Comparison of ENCODE assay signal across 10 cellular contexts in the genomic region with DNA sequence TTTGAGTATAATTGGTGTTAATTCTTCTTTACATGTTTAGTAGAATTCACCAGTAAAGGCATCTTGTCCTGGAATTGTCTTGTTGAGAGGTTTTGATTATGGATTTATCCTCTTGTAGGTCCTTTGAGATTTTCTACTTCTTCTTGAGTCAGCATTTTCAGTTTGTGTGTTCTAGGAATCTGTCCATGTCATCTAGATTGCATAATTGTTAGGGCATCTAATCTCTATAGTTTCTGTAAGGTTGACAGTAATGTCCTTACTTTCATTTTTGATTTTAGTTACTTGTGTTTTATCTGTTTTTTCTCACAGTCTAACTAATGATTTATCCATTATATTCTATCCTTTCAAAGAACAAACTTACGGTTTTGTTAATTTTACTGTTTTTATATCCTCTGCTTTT.
DNase-seq lines count a peak whose midpoint lies in the region; ATAC-seq, FAIRE-seq and TF ChIP-seq lines count a peak whose summit lies in the region.
"Had no signal": no experiment of that assay in that cellular context is flagged by ENCODE, and none has a peak within 500 bp of the region (broad histone marks: within the 10 kb centered on the region; RNA-seq: fewer than 3 reads in every experiment).

No MANE protein-coding gene starts in this region.

- H3K27ac Mint-ChIP-seq in activated CD8-positive, alpha-beta memory T cell treated with anti-CD3 and anti-CD28 coated beads, Interleukin-2, amount 10 ng/mL, durations not matched to agents 7 days and 5 days, result peak overlapping the region; percentile 63
- no peak overlapping the region for H3K27ac Mint-ChIP-seq in T-helper 2 cell treated with Interferon-gamma antibody and Interleukin-4, amounts not matched to agents 5 μg/mL and 100 μg/mL, for 36 hours

- H3K27me3 ChIP-seq in small intestine (ENCODE audit: control insufficient read depth in 2 of 2, insufficient read depth in 2 of 2, low read length in 2 of 2) (no peaks in the 10 kb centered on the region), ovary (no peaks in the 10 kb centered on the region)

- H3K27ac ChIP-seq in small intestine (ENCODE audit: low read depth in 1 of 2, low read length in 1 of 2) (no peak overlapping the region), ovary (no peak overlapping the region)

- CTCF ChIA-PET in activated CD8-positive, alpha-beta memory T cell treated with anti-CD3 and anti-CD28 coated beads, Interleukin-2, amount 10 ng/mL, durations not matched to agents 7 days and 5 days (lab: Charles Lee), result no interaction called here

- DNase-seq in activated CD8-positive, alpha-beta memory T cell treated with anti-CD3 and anti-CD28 coated beads, Interleukin-2, amount 10 ng/mL, durations not matched to agents 7 days and 5 days, result no peak
- no peak for DNase-seq in activated CD8-positive, alpha-beta memory T cell treated with anti-CD3 and anti-CD28 coated beads for 24 hours
- no peak for DNase-seq in T-helper 2 cell treated with Interferon-gamma antibody and Interleukin-4, amounts not matched to agents 5 μg/mL and 100 μg/mL, for 36 hours (ENCODE audit: low spot score)
- DNase-seq in small intestine, result peak; percentile 16
- no peak for DNase-seq in midbrain (lab: John Stamatoyannopoulos, UW)
- no peak for DNase-seq in germinal center (ENCODE audit: low spot score)
- no peak for DNase-seq in ovary
- DNase-seq: NCI-H1436 treated with DMSO at 0.1 percent for 48 hours had no signal

- no peak for ATAC-seq in activated CD8-positive, alpha-beta memory T cell treated with anti-CD3 and anti-CD28 coated beads, Interleukin-2, amount 10 ng/mL, durations not matched to agents 7 days and 5 days
- ATAC-seq in HG02870 (IDR thresholded peaks at IDR 0.05; ENCODE audit: unreplicated experiment), result peak; percentile 51

- no peak for TF ChIP-seq EP300 in ovary (IDR thresholded peaks at IDR 0.05)

- H3K27me3 Mint-ChIP-seq in activated CD8-positive, alpha-beta memory T cell treated with anti-CD3 and anti-CD28 coated beads, Interleukin-2, amount 10 ng/mL, durations not matched to agents 7 days and 5 days, result no peaks in the 10 kb centered on the region
- H3K27me3 Mint-ChIP-seq in T-helper 2 cell treated with Interferon-gamma antibody and Interleukin-4, amounts not matched to agents 5 μg/mL and 100 μg/mL, for 36 hours (ENCODE audit: low read depth), result peaks cover 9% of the 10 kb centered on the region

- peaks cover 2% of the 10 kb centered on the region for H3K36me3 Mint-ChIP-seq in activated CD8-positive, alpha-beta memory T cell treated with anti-CD3 and anti-CD28 coated beads, Interleukin-2, amount 10 ng/mL, durations not matched to agents 7 days and 5 days
- H3K36me3 Mint-ChIP-seq in T-helper 2 cell treated with Interferon-gamma antibody and Interleukin-4, amounts not matched to agents 5 μg/mL and 100 μg/mL, for 36 hours (ENCODE audit: low read depth), result no peaks in the 10 kb centered on the region

- WGBS in small intestine, 3 donors, result 10 to 33% (median 14%) methylated on average over 1 of the region's 1 CpG
- WGBS in ovary, 3 donors, result 63 to 98% (median 81%) methylated on average over 1 of the region's 1 CpG

- intact Hi-C loops in ovary (cut with DNase I), result no loop called here

- H3K4me3 ChIP-seq in small intestine (ENCODE audit: low read depth in 1 of 2, low read length in 2 of 2), result no peak overlapping the region
- no peak overlapping the region for H3K4me3 ChIP-seq in ovary

- H3K9me3 ChIP-seq in small intestine (ENCODE audit: control insufficient read depth, low read depth), result no peaks in the 10 kb centered on the region
- no peaks in the 10 kb centered on the region for H3K9me3 ChIP-seq in ovary

- H3K4me3 Mint-ChIP-seq in activated CD8-positive, alpha-beta memory T cell treated with anti-CD3 and anti-CD28 coated beads, Interleukin-2, amount 10 ng/mL, durations not matched to agents 7 days and 5 days, result peak overlapping the region; percentile 59
- peak overlapping the region; percentile 25 for H3K4me3 Mint-ChIP-seq in T-helper 2 cell treated with Interferon-gamma antibody and Interleukin-4, amounts not matched to agents 5 μg/mL and 100 μg/mL, for 36 hours

- H3K36me3 ChIP-seq in small intestine (ENCODE audit: control insufficient read depth in 2 of 2, insufficient read depth in 2 of 2, low read length in 2 of 2) (no peaks in the 10 kb centered on the region), ovary (no peaks in the 10 kb centered on the region)

- H3K9me3 Mint-ChIP-seq in activated CD8-positive, alpha-beta memory T cell treated with anti-CD3 and anti-CD28 coated beads, Interleukin-2, amount 10 ng/mL, durations not matched to agents 7 days and 5 days (ENCODE audit: low read depth), result peaks cover 3% of the 10 kb centered on the region
- no peaks in the 10 kb centered on the region for H3K9me3 Mint-ChIP-seq in T-helper 2 cell treated with Interferon-gamma antibody and Interleukin-4, amounts not matched to agents 5 μg/mL and 100 μg/mL, for 36 hours

- TF ChIP-seq CTCF in ovary (IDR thresholded peaks at IDR 0.05), result no peak

- H3K4me1 Mint-ChIP-seq in activated CD8-positive, alpha-beta memory T cell treated with anti-CD3 and anti-CD28 coated beads, Interleukin-2, amount 10 ng/mL, durations not matched to agents 7 days and 5 days, result peaks cover 28% of the 10 kb centered on the region
- peaks cover 14% of the 10 kb centered on the region for H3K4me1 Mint-ChIP-seq in T-helper 2 cell treated with Interferon-gamma antibody and Interleukin-4, amounts not matched to agents 5 μg/mL and 100 μg/mL, for 36 hours (ENCODE audit: low read depth)

- TF ChIP-seq POLR2A in ovary (IDR thresholded peaks at IDR 0.05), result no peak

- no peak for FAIRE-seq in small intestine (lab: Jason Lieb, UNC)
- FAIRE-seq: G401.6 had no signal

- H3K4me1 ChIP-seq in small intestine (ENCODE audit: control insufficient read depth in 2 of 2, insufficient read depth in 1 of 2, low read depth in 1 of 2, low read length in 1 of 2) (no peaks in the 10 kb centered on the region), ovary (ENCODE audit: insufficient read depth) (no peaks in the 10 kb centered on the region)
